In genomic region chr5:134964359-134965270, GRCh38 we compare ENCODE assay signal across 1 cellular context.
A peak's percentile ranks its signal among the peaks of the same experiment; 100 is the strongest.
TF ChIP-seq lines count a peak whose summit lies in the region.

No MANE protein-coding gene starts in this region.

TF ChIP-seq in HepG2, 621 proteins besides CTCF, POLR2A, EP300 and RAD21 (continued from another document and continues in another):
- TF ChIP-seq ZSCAN21 (CRISPR knock-in tag; IDR thresholded peaks at IDR 0.05; ENCODE audit: borderline replicate concordance), result no peak
- TF ChIP-seq ZNF772 (CRISPR knock-in tag; IDR thresholded peaks at IDR 0.05), result no peak
- TF ChIP-seq KAT7 (CRISPR knock-in tag; IDR thresholded peaks at IDR 0.05; ENCODE audit: borderline replicate concordance), result 0 out of 2 replicates have a peak, but pooled peaks have one; percentile 36
- TF ChIP-seq PRMT3 (CRISPR knock-in tag; IDR thresholded peaks at IDR 0.05; ENCODE audit: borderline replicate concordance, low read depth), result no peak
- no peak for TF ChIP-seq ZMAT3 (CRISPR knock-in tag; conservative IDR thresholded peaks at IDR 0.05)
- TF ChIP-seq ZBTB3 (CRISPR knock-in tag; IDR thresholded peaks at IDR 0.05; ENCODE audit: borderline replicate concordance, low read depth), result no peak
- no peak for TF ChIP-seq ZBTB8A (CRISPR knock-in tag; IDR thresholded peaks at IDR 0.05; ENCODE audit: borderline replicate concordance, low read depth)
- no peak for TF ChIP-seq TRIM24 (CRISPR knock-in tag; IDR thresholded peaks at IDR 0.05)
- peak; percentile 51; the same call in 1 of the 2 replicates for TF ChIP-seq GATA4 (IDR thresholded peaks at IDR 0.05; ENCODE audit: borderline replicate concordance, low read depth)
- TF ChIP-seq KLF9 (CRISPR knock-in tag; IDR thresholded peaks at IDR 0.05; ENCODE audit: low read depth), result no peak
- no peak for TF ChIP-seq GABPA (IDR thresholded peaks at IDR 0.05; ENCODE audit: low read depth, low read length)
- TF ChIP-seq GABPA (CRISPR knock-in tag; IDR thresholded peaks at IDR 0.05; ENCODE audit: low read depth), result no peak
- TF ChIP-seq CENPBD1 (CRISPR knock-in tag; IDR thresholded peaks at IDR 0.05; ENCODE audit: borderline replicate concordance, low read depth), result no peak
- no peak for TF ChIP-seq MTF2 (CRISPR knock-in tag; IDR thresholded peaks at IDR 0.05; ENCODE audit: borderline replicate concordance)
- no peak for TF ChIP-seq ZBTB42 (CRISPR knock-in tag; IDR thresholded peaks at IDR 0.05)
- no peak for TF ChIP-seq KLF12 (CRISPR knock-in tag; IDR thresholded peaks at IDR 0.05; ENCODE audit: borderline replicate concordance)
- no peak for TF ChIP-seq FOXO1 (CRISPR knock-in tag; IDR thresholded peaks at IDR 0.05)
- 0 out of 2 replicates have a peak, but pooled peaks have one; percentile 57 for TF ChIP-seq MEIS1 (CRISPR knock-in tag; IDR thresholded peaks at IDR 0.05; ENCODE audit: borderline replicate concordance)
- no peak for TF ChIP-seq TFDP1 (CRISPR knock-in tag; IDR thresholded peaks at IDR 0.05; ENCODE audit: borderline replicate concordance)
- no peak for TF ChIP-seq HNRNPL (IDR thresholded peaks at IDR 0.05; ENCODE audit: low read depth, low read length)
- TF ChIP-seq TBX3 (IDR thresholded peaks at IDR 0.05; ENCODE audit: borderline replicate concordance), result peak; percentile 30; the same call in 1 of the 2 replicates
- no peak; the same call in 1 of the 2 replicates for TF ChIP-seq IRF2 (CRISPR knock-in tag; IDR thresholded peaks at IDR 0.05)
- no peak; the same call in 1 of the 2 replicates for TF ChIP-seq MLX (CRISPR knock-in tag; IDR thresholded peaks at IDR 0.05)
- TF ChIP-seq CREM (IDR thresholded peaks at IDR 0.05), result peak; percentile 74; the same call in 1 of the 2 replicates
- no peak for TF ChIP-seq CREM (CRISPR knock-in tag; IDR thresholded peaks at IDR 0.05)
- peak; percentile 53; the same call in 1 of the 2 replicates for TF ChIP-seq HDAC1 (CRISPR knock-in tag; IDR thresholded peaks at IDR 0.05)
- peak; percentile 100 for TF ChIP-seq NR2F6 (IDR thresholded peaks at IDR 0.05)
- peak; percentile 98 for TF ChIP-seq NR2F6 (CRISPR knock-in tag; IDR thresholded peaks at IDR 0.05)
- TF ChIP-seq SPEN (CRISPR knock-in tag; IDR thresholded peaks at IDR 0.05; ENCODE audit: low read depth), result no peak
- TF ChIP-seq ZNF513 (CRISPR knock-in tag; conservative IDR thresholded peaks at IDR 0.05), result no peak
- no peak for TF ChIP-seq ZNF792 (CRISPR knock-in tag; IDR thresholded peaks at IDR 0.05)
- no peak for TF ChIP-seq HBP1 (CRISPR knock-in tag; IDR thresholded peaks at IDR 0.05; ENCODE audit: low read depth)
- no peak for TF ChIP-seq SMARCE1 (IDR thresholded peaks at IDR 0.05; ENCODE audit: borderline replicate concordance)
- no peak for TF ChIP-seq HNF1B (CRISPR knock-in tag; IDR thresholded peaks at IDR 0.05)
- no peak for TF ChIP-seq ARNT (IDR thresholded peaks at IDR 0.05)
- TF ChIP-seq ZNF737 (CRISPR knock-in tag; IDR thresholded peaks at IDR 0.05; ENCODE audit: borderline replicate concordance), result no peak
- TF ChIP-seq ZBTB7A (CRISPR knock-in tag; IDR thresholded peaks at IDR 0.05), result no peak
- TF ChIP-seq ZNF101 (CRISPR knock-in tag; IDR thresholded peaks at IDR 0.05; ENCODE audit: borderline replicate concordance, low read depth), result no peak
- no peak for TF ChIP-seq ZNF616 (CRISPR knock-in tag; IDR thresholded peaks at IDR 0.05; ENCODE audit: low read depth)
- TF ChIP-seq ZNF709 (CRISPR knock-in tag; IDR thresholded peaks at IDR 0.05), result no peak
- TF ChIP-seq AFF4 (CRISPR knock-in tag; IDR thresholded peaks at IDR 0.05), result no peak
- TF ChIP-seq ZNF446 (CRISPR knock-in tag; IDR thresholded peaks at IDR 0.05), result no peak
- TF ChIP-seq ISL2 (CRISPR knock-in tag; IDR thresholded peaks at IDR 0.05), result peak; percentile 85
- no peak for TF ChIP-seq MTA3 (CRISPR knock-in tag; IDR thresholded peaks at IDR 0.05)
- no peak for TF ChIP-seq PRDM10 (CRISPR knock-in tag; IDR thresholded peaks at IDR 0.05; ENCODE audit: low read depth)
- TF ChIP-seq TGIF2 (CRISPR knock-in tag; IDR thresholded peaks at IDR 0.05), result 0 out of 2 replicates have a peak, but pooled peaks have one; percentile 45
- 0 out of 2 replicates have a peak, but pooled peaks have one; percentile 54 for TF ChIP-seq EHMT2 (IDR thresholded peaks at IDR 0.05; ENCODE audit: borderline replicate concordance, low read depth, low read length)
- 0 out of 2 replicates have a peak, but pooled peaks have one; percentile 47 for TF ChIP-seq DMAP1 (CRISPR knock-in tag; IDR thresholded peaks at IDR 0.05)
- TF ChIP-seq ONECUT2 (CRISPR knock-in tag; IDR thresholded peaks at IDR 0.05), result no peak
- no peak for TF ChIP-seq ZNF574 (CRISPR knock-in tag; IDR thresholded peaks at IDR 0.05)
- TF ChIP-seq ZNF589 (CRISPR knock-in tag; conservative IDR thresholded peaks at IDR 0.05), result no peak
- TF ChIP-seq ZNF260 (CRISPR knock-in tag; IDR thresholded peaks at IDR 0.05; ENCODE audit: borderline replicate concordance, low read depth), result no peak
- no peak for TF ChIP-seq TP53 (CRISPR knock-in tag; conservative IDR thresholded peaks at IDR 0.05)
- TF ChIP-seq ZKSCAN1 (IDR thresholded peaks at IDR 0.05; ENCODE audit: low read length), result no peak
- TF ChIP-seq FOSL1 (CRISPR knock-in tag; IDR thresholded peaks at IDR 0.05; ENCODE audit: borderline replicate concordance), result no peak
